In the genomic region with DNA sequence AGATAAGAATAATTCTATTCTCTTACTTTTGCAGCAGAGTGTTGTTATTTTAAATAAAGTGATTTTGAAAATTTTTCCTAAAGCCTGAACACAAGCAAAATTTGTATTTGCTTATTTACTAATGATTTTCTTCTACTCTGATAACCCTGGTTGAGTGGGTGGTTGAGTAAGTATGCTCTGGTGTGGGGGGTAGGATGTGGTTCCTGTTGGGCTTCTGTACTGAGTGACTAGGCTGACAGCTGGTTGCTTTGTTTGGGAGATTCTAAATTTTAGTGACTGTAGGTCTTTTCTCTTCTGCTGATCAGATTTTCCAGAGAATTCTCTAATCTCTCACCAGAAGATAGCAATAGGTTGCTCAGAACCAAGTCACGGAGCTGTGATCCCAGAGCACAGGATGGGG, we compare ENCODE assay signal across 1 cellular context.
TF ChIP-seq lines count a peak whose summit lies in the region.

No MANE protein-coding gene starts in this region.

TF ChIP-seq in HepG2, 621 proteins besides CTCF, POLR2A, EP300 and RAD21 (continued from another document):
- TF ChIP-seq ZNF407 (CRISPR knock-in tag; IDR thresholded peaks at IDR 0.05; ENCODE audit: not compliant biosample characterization) (no peak), ZNF430 (CRISPR knock-in tag; IDR thresholded peaks at IDR 0.05) (no peak), ZBTB25 (CRISPR knock-in tag; IDR thresholded peaks at IDR 0.05) (no peak), MBD4 (IDR thresholded peaks at IDR 0.05; ENCODE audit: borderline replicate concordance, low read length) (no peak), ZNF34 (CRISPR knock-in tag; IDR thresholded peaks at IDR 0.05; ENCODE audit: borderline replicate concordance) (no peak), ZNF746 (CRISPR knock-in tag; IDR thresholded peaks at IDR 0.05) (no peak), SIN3B (IDR thresholded peaks at IDR 0.05; ENCODE audit: low read length) (no peak), CAMTA2 (CRISPR knock-in tag; IDR thresholded peaks at IDR 0.05; ENCODE audit: borderline replicate concordance) (no peak), ZNF143 (CRISPR knock-in tag; IDR thresholded peaks at IDR 0.05) (no peak), MYNN (CRISPR knock-in tag; IDR thresholded peaks at IDR 0.05; ENCODE audit: low read depth) (no peak), ZNF800 (CRISPR knock-in tag; IDR thresholded peaks at IDR 0.05) (no peak), FOXO1 (CRISPR knock-in tag; IDR thresholded peaks at IDR 0.05) (no peak)
